15 cellular contexts compared by ENCODE assay signal in genomic region chr17:48335168-48335567, GRCh38.
"Had no signal": no experiment of that assay in that cellular context is flagged by ENCODE, and none has a peak within 500 bp of the region (broad histone marks: within the 10 kb centered on the region; RNA-seq: fewer than 3 reads in every experiment).

No MANE protein-coding gene starts in this region.

- H3K27ac Mint-ChIP-seq: activated B cell treated with CpG ODN at 0.5 μM for 24 hours; activated CD4-positive, alpha-beta T cell treated with anti-CD3 and anti-CD28 coated beads, Interleukin-2, amount 10 ng/mL, durations not matched to agents 24 days and 14 days; activated CD8-positive, alpha-beta memory T cell treated with anti-CD3 and anti-CD28 coated beads, Interleukin-2, amount 10 ng/mL, durations not matched to agents 7 days and 5 days; activated naive CD4-positive, alpha-beta T cell treated with anti-CD3 and anti-CD28 coated beads for 36 hours; activated naive CD8-positive, alpha-beta T cell; T-helper 17 cell had no signal

- H3K27ac ChIP-seq: brain microvascular endothelial cell, cardiac muscle cell had no signal

- H3K4me3 ChIP-seq: cardiac muscle cell had no signal

- H3K4me3 Mint-ChIP-seq: activated B cell treated with CpG ODN at 0.5 μM for 24 hours; activated CD4-positive, alpha-beta T cell treated with anti-CD3 and anti-CD28 coated beads, Interleukin-2, amount 10 ng/mL, durations not matched to agents 24 days and 14 days; activated CD8-positive, alpha-beta memory T cell treated with anti-CD3 and anti-CD28 coated beads, Interleukin-2, amount 10 ng/mL, durations not matched to agents 7 days and 5 days; activated naive CD4-positive, alpha-beta T cell treated with anti-CD3 and anti-CD28 coated beads for 36 hours; activated naive CD8-positive, alpha-beta T cell; activated T-cell treated with anti-CD3 and anti-CD28 coated beads, Interleukin-2, amount 50 U/mL, for 4 hours; activated T-helper 17 cell treated with anti-CD3 and anti-CD28 coated beads, Interleukin-2, amount 50 U/mL, for 72 hours had no signal

- H3K36me3 ChIP-seq: brain microvascular endothelial cell, cardiac muscle cell had no signal

- DNase-seq: activated B cell treated with CpG ODN at 0.5 μM for 24 hours; activated CD4-positive, alpha-beta T cell treated with anti-CD3 and anti-CD28 coated beads for 1 hour; activated CD4-positive, alpha-beta T cell treated with anti-CD3 and anti-CD28 coated beads, Interleukin-2, amount 50 U/mL, for 48 hours; activated CD8-positive, alpha-beta memory T cell treated with anti-CD3 and anti-CD28 coated beads, Interleukin-2, amount 10 ng/mL, durations not matched to agents 7 days and 5 days; activated gamma-delta T cell; activated naive CD4-positive, alpha-beta T cell treated with anti-CD3 and anti-CD28 coated beads for 36 hours; activated T-cell treated with anti-CD3 and anti-CD28 coated beads, Interleukin-2, amount 50 U/mL, for 4 hours; brain microvascular endothelial cell; NCI-H2107; T-helper 17 cell; T-helper 9 cell had no signal

- H3K4me1 Mint-ChIP-seq: activated B cell treated with CpG ODN at 0.5 μM for 24 hours had no signal

- H3K9me3 Mint-ChIP-seq: activated B cell treated with CpG ODN at 0.5 μM for 24 hours; activated CD4-positive, alpha-beta T cell treated with anti-CD3 and anti-CD28 coated beads, Interleukin-2, amount 10 ng/mL, durations not matched to agents 24 days and 14 days; activated naive CD4-positive, alpha-beta T cell treated with anti-CD3 and anti-CD28 coated beads for 36 hours; activated T-cell treated with anti-CD3 and anti-CD28 coated beads, Interleukin-2, amount 50 U/mL, for 4 hours; activated T-helper 17 cell treated with anti-CD3 and anti-CD28 coated beads, Interleukin-2, amount 50 U/mL, for 72 hours had no signal

- H3K27me3 Mint-ChIP-seq: activated B cell treated with CpG ODN at 0.5 μM for 24 hours; activated CD4-positive, alpha-beta T cell treated with anti-CD3 and anti-CD28 coated beads, Interleukin-2, amount 10 ng/mL, durations not matched to agents 24 days and 14 days; activated CD8-positive, alpha-beta memory T cell treated with anti-CD3 and anti-CD28 coated beads, Interleukin-2, amount 10 ng/mL, durations not matched to agents 7 days and 5 days; activated naive CD8-positive, alpha-beta T cell; activated T-helper 17 cell treated with anti-CD3 and anti-CD28 coated beads, Interleukin-2, amount 50 U/mL, for 72 hours; T-helper 17 cell had no signal
